20 cellular contexts compared by ENCODE assay signal in genomic region chr10:133018491-133018890, GRCh38.
A peak's percentile ranks its signal among the peaks of the same experiment; 100 is the strongest.
DNase-seq lines count a peak whose midpoint lies in the region; ATAC-seq, FAIRE-seq and TF ChIP-seq lines count a peak whose summit lies in the region.
"Had no signal": no experiment of that assay in that cellular context is flagged by ENCODE, and none has a peak within 500 bp of the region (broad histone marks: within the 10 kb centered on the region; RNA-seq: fewer than 3 reads in every experiment).

No MANE protein-coding gene starts in this region.

- H3K9me3 ChIP-seq in left ventricle myocardium inferior (replicated peaks) (no peaks in the 10 kb centered on the region), kidney (ENCODE audit: control insufficient read depth in 1 of 2, low read length in 2 of 2) (no peaks in the 10 kb centered on the region), neuronal stem cell (replicated peaks in 1 of 2; ENCODE audit: control insufficient read depth in 2 of 2, insufficient read depth in 1 of 2, low read depth in 1 of 2, low read length in 2 of 2) (peaks cover 0 to 1% of the 10 kb centered on the region in 2 donors)
- H3K9me3 ChIP-seq: A549, Caco-2 had no signal

- H3K27me3 ChIP-seq in left ventricle myocardium inferior (ENCODE audit: low read depth) (peaks cover 61% of the 10 kb centered on the region), neuronal stem cell (ENCODE audit: control insufficient read depth in 3 of 3, insufficient read depth in 3 of 3, low read depth in 1 of 3, low read length in 3 of 3) (peaks cover 0 to 10% (median 0%) of the 10 kb centered on the region in 3 experiments)

- peaks cover 2% of the 10 kb centered on the region for H3K79me1 ChIP-seq in neuronal stem cell (ENCODE audit: low read depth, low read length)

- H2BK12ac ChIP-seq in neuronal stem cell (ENCODE audit: low read length) = no peak overlapping the region

- intact Hi-C loops in Right ventricle myocardium inferior (cut with DNase I) = no loop called here
- intact Hi-C loops in left ventricle myocardium inferior (cut with micrococcal nuclease) = no loop called here
- intact Hi-C loops in kidney (cut with DNase I) = no loop called here

- no peak overlapping the region for H2BK120ac ChIP-seq in neuronal stem cell (ENCODE audit: low read depth, low read length)

- no peak overlapping the region for H2AFZ ChIP-seq in neuronal stem cell (ENCODE audit: low read length)

- no peak overlapping the region for H2AK5ac ChIP-seq in neuronal stem cell (ENCODE audit: low read depth, low read length)

- H3K23ac ChIP-seq in neuronal stem cell (ENCODE audit: low read depth, low read length, poor library complexity) = no peak overlapping the region

- no peak overlapping the region for H3K27ac ChIP-seq in left ventricle myocardium inferior (replicated peaks)
- no peak overlapping the region for H3K27ac ChIP-seq in kidney (ENCODE audit: low read depth in 2 of 2, low read length in 2 of 2)
- no peak overlapping the region for H3K27ac ChIP-seq in neuronal stem cell (replicated peaks; ENCODE audit: low read length)
- H3K27ac ChIP-seq: 22Rv1; A549; BLaER1 treated with 17β-estradiol and CSF1 and Interleukin-3, amounts not matched to agents 10 nM and 100 nM; C4-2B had no signal

- no peak overlapping the region for H4K8ac ChIP-seq in neuronal stem cell (ENCODE audit: low read depth, low read length)

- H4K91ac ChIP-seq in neuronal stem cell (ENCODE audit: low read depth, low read length, poor library complexity) = no peak overlapping the region

- no peak overlapping the region for H2BK5ac ChIP-seq in neuronal stem cell (ENCODE audit: low read length)

- DNase-seq in Right ventricle myocardium inferior (ENCODE audit: missing footprints) (peak; percentile 21), left ventricle myocardium inferior (no peak), kidney (peak; percentile 65), neuronal stem cell (ENCODE audit: low spot score) (no peak)
- DNase-seq: AML-193; Caco-2; Calu3; CD4-positive, alpha-beta T cell; CD8-positive, alpha-beta T cell; DMS79 treated with DMSO at 0.1 percent for 48 hours; GF-D8 had no signal

- ATAC-seq in Right ventricle myocardium inferior = no peak
- no peak for ATAC-seq in GM19463 (IDR thresholded peaks at IDR 0.05; ENCODE audit: unreplicated experiment)
- ATAC-seq: A549; CD8-positive, alpha-beta T cell had no signal

- H3K18ac ChIP-seq in neuronal stem cell (ENCODE audit: low read length) = peak overlapping the region; percentile 76

- H3K14ac ChIP-seq in neuronal stem cell (ENCODE audit: low read length) = no peak overlapping the region

- H3K4me2 ChIP-seq in neuronal stem cell (ENCODE audit: insufficient read depth, low read length, poor library complexity, severe bottlenecking) = no peak overlapping the region
- H3K4me2 ChIP-seq: A549; BLaER1 treated with 17β-estradiol and CSF1 and Interleukin-3, amounts not matched to agents 10 nM and 100 nM had no signal

- H3K36me3 ChIP-seq in left ventricle myocardium inferior (no peaks in the 10 kb centered on the region), kidney (ENCODE audit: control insufficient read depth in 1 of 2, insufficient read depth in 2 of 2, low read length in 2 of 2) (no peaks in the 10 kb centered on the region), neuronal stem cell (replicated peaks in 1 of 2; ENCODE audit: control insufficient read depth in 2 of 2, insufficient read depth in 2 of 2, low read length in 2 of 2) (no peaks in the 10 kb centered on the region)
- H3K36me3 ChIP-seq: BLaER1 treated with 17β-estradiol and CSF1 and Interleukin-3, amounts not matched to agents 10 nM and 100 nM had no signal

- peaks cover 6% of the 10 kb centered on the region for H3K4me1 ChIP-seq in left ventricle myocardium inferior
- H3K4me1 ChIP-seq in kidney (ENCODE audit: control insufficient read depth in 1 of 2, insufficient read depth in 1 of 2, low read depth in 1 of 2, low read length in 2 of 2) = no peaks in the 10 kb centered on the region
- H3K4me1 ChIP-seq in neuronal stem cell (ENCODE audit: control insufficient read depth in 2 of 2, insufficient read depth in 1 of 2, low read depth in 1 of 2, low read length in 2 of 2) = no peaks in the 10 kb centered on the region
- H3K4me1 ChIP-seq: A549 had no signal

- no peak overlapping the region for H3K4ac ChIP-seq in neuronal stem cell (ENCODE audit: low read length)

- no peak for TF ChIP-seq CTCF in left ventricle myocardium inferior (IDR thresholded peaks at IDR 0.05; ENCODE audit: borderline replicate concordance)
- no peak for TF ChIP-seq CTCF in kidney (IDR thresholded peaks at IDR 0.05; ENCODE audit: borderline replicate concordance, extremely low read depth, insufficient read depth)

- no peak overlapping the region for H3K9ac ChIP-seq in kidney (ENCODE audit: low read length in 2 of 2)
- no peak overlapping the region for H3K9ac ChIP-seq in neuronal stem cell (ENCODE audit: low read depth, low read length, poor library complexity)
- H3K9ac ChIP-seq: BLaER1 treated with 17β-estradiol and CSF1 and Interleukin-3, amounts not matched to agents 10 nM and 100 nM had no signal

- H3K4me3 ChIP-seq in left ventricle myocardium inferior (no peak overlapping the region), kidney (ENCODE audit: low read length in 2 of 2) (no peak overlapping the region), neuronal stem cell (ENCODE audit: low read length in 2 of 2) (no peak overlapping the region)
- H3K4me3 ChIP-seq: A549; BLaER1 treated with 17β-estradiol and CSF1 and Interleukin-3, amounts not matched to agents 10 nM and 100 nM had no signal

- no peak overlapping the region for H2BK15ac ChIP-seq in neuronal stem cell (ENCODE audit: low read length)

- FAIRE-seq in kidney (lab: Jason Lieb, UNC) = no peak
- FAIRE-seq: A549, D721Med, G401.6, GM12891, GM19239 had no signal

- WGBS in neuronal stem cell (ENCODE audit: extremely low coverage in 2 of 2, insufficient read length in 2 of 2, insufficient replicate concordance in 1 of 2), 2 donors = no CpG with 5 or more reads among the region's 24 CpGs

Comparison
In these comparisons a context has a peak if more than half of its experiments do, and no peak if none do; other contexts are left out.
1. DNase-seq: peak in Right ventricle myocardium inferior (single experiment) and kidney (single experiment); none in left ventricle myocardium inferior (single experiment) and neuronal stem cell (single experiment).